8 cellular contexts compared by ENCODE assay signal in the genomic region with DNA sequence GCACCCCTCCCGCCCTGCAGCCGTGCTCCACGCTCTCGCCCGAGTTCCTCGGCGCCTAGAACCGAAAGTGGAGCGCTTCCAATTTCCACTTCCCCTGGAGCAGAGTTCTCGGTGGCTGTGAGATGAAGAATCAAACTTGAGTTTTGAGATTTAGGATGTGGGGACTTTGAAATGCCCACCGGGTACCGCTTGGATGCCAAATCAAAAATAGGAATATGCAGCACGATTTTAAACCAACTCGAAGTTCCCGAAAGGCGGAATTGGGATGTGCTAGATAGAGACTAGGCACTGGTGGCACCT. TPM values are rescaled to one million over a fixed set of nuclear protein-coding genes. Genes with fewer than 3 reads are reported as not detected.
DNase-seq lines count a peak whose midpoint lies in the region; ATAC-seq and TF ChIP-seq lines count a peak whose summit lies in the region.

No MANE protein-coding gene starts in this region.

- no peaks in the 10 kb centered on the region for H3K9me3 Mint-ChIP-seq in nephron progenitor cell

- H3K4me1 Mint-ChIP-seq in nephron progenitor cell = peaks cover 42% of the 10 kb centered on the region

- 0 out of 2 replicates have a peak, but pooled peaks cover 10% of the 10 kb centered on the region for H4K20me1 ChIP-seq in OCI-LY7 (ENCODE audit: insufficient read depth, low read length)

- H3K9me3 ChIP-seq in OCI-LY7 (ENCODE audit: low read length) = no peaks in the 10 kb centered on the region
- no peaks in the 10 kb centered on the region for H3K9me3 ChIP-seq in endocrine pancreas (ENCODE audit: control insufficient read depth, low read length)

- H2AFZ ChIP-seq in OCI-LY7 (ENCODE audit: low read length) = peak overlapping the region; percentile 44; the same call in 1 of the 2 replicates

- no peaks in the 10 kb centered on the region for H3K9me2 ChIP-seq in OCI-LY7 (ENCODE audit: insufficient read depth, low read length)

- no TSS peak for BruUV-seq in OCI-LY7 (replicated peaks; lab: Mats Ljungman, UMichigan)

- peaks cover 37% of the 10 kb centered on the region for H3K36me3 ChIP-seq in OCI-LY7 (ENCODE audit: insufficient read depth, low read length)
- H3K36me3 ChIP-seq in endocrine pancreas (ENCODE audit: control insufficient read depth, insufficient read depth, low read length) = no peaks in the 10 kb centered on the region

- peaks cover 15% of the 10 kb centered on the region for H3K27me3 Mint-ChIP-seq in nephron progenitor cell (ENCODE audit: low read depth, poor library complexity)

- peak overlapping the region; percentile 70 for H3K27ac ChIP-seq in OCI-LY7 (ENCODE audit: low read depth, low read length, poor library complexity, severe bottlenecking)

- no peak for TF ChIP-seq CTCF in OCI-LY7 (conservative IDR thresholded peaks at IDR 0.05; ENCODE audit: low read length)
- no peak for TF ChIP-seq CTCF in nephron progenitor cell (IDR thresholded peaks at IDR 0.05)

- peak overlapping the region; percentile 45 for H3K9ac ChIP-seq in endocrine pancreas (ENCODE audit: control insufficient read depth, insufficient read depth, low read length)

- no peak for ATAC-seq in GM19351 (IDR thresholded peaks at IDR 0.05; ENCODE audit: unreplicated experiment)
- no peak for ATAC-seq in GM19452 (IDR thresholded peaks at IDR 0.05; ENCODE audit: unreplicated experiment)

- H3K4me3 ChIP-seq in OCI-LY7 (ENCODE audit: low read depth, low read length, poor library complexity, severe bottlenecking) (peak overlapping the region; percentile 78), endocrine pancreas (ENCODE audit: control insufficient read depth, insufficient read depth, low read length) (peak overlapping the region; percentile 69)

- H3K4me1 ChIP-seq in OCI-LY7 (ENCODE audit: insufficient read depth, low read length, poor library complexity, severe bottlenecking) = peaks cover 25% of the 10 kb centered on the region
- no peaks in the 10 kb centered on the region for H3K4me1 ChIP-seq in endocrine pancreas (ENCODE audit: control insufficient read depth, insufficient read depth, low read length)

- CTCF ChIA-PET in OCI-LY7 (lab: Charles Lee; ENCODE audit: unreplicated experiment) = interaction anchor here (0.9 kb wide), 1 partner anchor 18 kb away, joined by 3 read pairs; no protein-coding TSS in a partner anchor

- no peak overlapping the region for H3K27ac Mint-ChIP-seq in nephron progenitor cell

- peak overlapping the region; percentile 94 for H3K4me3 Mint-ChIP-seq in nephron progenitor cell

- H3K36me3 Mint-ChIP-seq in nephron progenitor cell (ENCODE audit: low read depth) = peaks cover 32% of the 10 kb centered on the region

- peaks cover 46% of the 10 kb centered on the region for H3K79me2 ChIP-seq in OCI-LY7 (ENCODE audit: insufficient read depth, low read depth, low read length)

- peak overlapping the region; percentile 94 for H3K4me2 ChIP-seq in OCI-LY7 (ENCODE audit: low read length)

- no peaks in the 10 kb centered on the region for H3K27me3 ChIP-seq in endocrine pancreas (ENCODE audit: control insufficient read depth, insufficient read depth, low read length)

- intact Hi-C loops in OCI-LY7 (cut with micrococcal nuclease; ENCODE audit: unreplicated experiment) = loop anchor here (10.0 kb wide), 1 partner anchor 248 kb away; a partner anchor contains a TSS

- DNase-seq in EH (ENCODE audit: low read depth) = peak; percentile 61
- DNase-seq in OCI-LY7 (ENCODE audit: low spot score) = no peak
- DNase-seq in nephron progenitor cell = no peak
- no peak for DNase-seq in NCI-H1092 treated with DMSO at 0.1 percent for 48 hours (lab: John Stamatoyannopoulos, UW)
- no peak for DNase-seq in cortex of kidney (lab: John Stamatoyannopoulos, UW)

- POLR2A ChIA-PET in OCI-LY7 (lab: Charles Lee) = interaction anchor here (0.8 to 2.1 kb wide), 10 partner anchors 9 to 152 kb away, joined by 3 to 11 read pairs (median 3); a partner anchor contains a TSS

RNA-seq across cellular contexts. Expression of a gene that starts 0.6 kb away (rescaled TPM):
- 47.5 and 50.0 TPM in 2 replicates for total RNA-seq in OCI-LY7 (2014; rRNA removed; shearing (Covaris generic))
- total RNA-seq in OCI-LY7 (2022) = 89.1 and 103 TPM in 2 replicates

RNA-seq across cellular contexts. Expression of a gene that starts 52.3 kb away (rescaled TPM):
- not detected in 2 replicates for total RNA-seq in OCI-LY7 (2014; rRNA removed; shearing (Covaris generic))
- 1.7 and 3.9 TPM in 2 replicates for total RNA-seq in OCI-LY7 (2022)
